Comparison of ENCODE assay signal across 8 cellular contexts in the genomic region with DNA sequence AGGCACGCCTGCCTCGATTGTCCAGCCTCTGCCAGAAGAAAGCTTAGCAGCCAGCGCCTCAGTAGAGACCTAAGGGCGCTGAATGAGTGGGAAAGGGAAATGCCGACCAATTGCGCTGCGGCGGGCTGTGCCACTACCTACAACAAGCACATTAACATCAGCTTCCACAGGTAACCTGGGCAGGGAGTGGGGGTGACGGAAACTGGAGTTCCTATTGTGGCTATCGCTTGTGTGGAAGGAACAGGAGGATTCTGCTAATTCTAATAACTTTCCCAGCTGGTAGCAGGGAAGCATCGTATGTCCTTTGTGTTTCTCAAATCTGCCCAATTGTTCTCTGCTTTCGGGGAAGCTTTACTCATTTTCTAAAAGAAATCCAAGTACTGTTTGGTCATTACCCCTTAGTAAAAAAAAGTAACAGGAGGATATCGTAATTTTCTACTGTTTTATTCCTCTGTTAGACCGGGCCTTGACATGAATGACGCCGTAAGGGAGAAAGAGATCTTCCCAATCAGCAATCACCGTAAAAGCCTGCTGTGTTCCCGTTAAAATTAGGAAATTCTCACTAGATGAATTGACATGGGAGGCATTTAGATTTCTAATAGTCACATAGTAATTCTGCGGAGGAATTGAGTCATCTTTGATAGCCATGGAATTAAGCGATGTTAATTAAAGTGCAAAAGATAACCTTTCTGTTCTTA. TPM values are rescaled to one million over a fixed set of nuclear protein-coding genes. Genes with fewer than 3 reads are reported as not detected.
DNase-seq lines count a peak whose midpoint lies in the region; FAIRE-seq and TF ChIP-seq lines count a peak whose summit lies in the region.

No MANE protein-coding gene starts in this region.

- peak overlapping the region; percentile 100 for H3K4me3 Mint-ChIP-seq in nephron progenitor cell

- peaks cover 3% of the 10 kb centered on the region for H3K9me3 Mint-ChIP-seq in nephron progenitor cell

- no peaks in the 10 kb centered on the region for H3K27me3 Mint-ChIP-seq in nephron progenitor cell (ENCODE audit: low read depth, poor library complexity)

- dilution Hi-C loops in endothelial cell of umbilical vein (cut with MboI; ENCODE audit: extremely low pct_ligation_motif_present, low sequenced_read_pairs), result no loop called here

- H3K27ac ChIP-seq in endothelial cell of umbilical vein (ENCODE audit: insufficient read depth, low read depth, low read length), result peak overlapping the region; percentile 56

- H3K4me1 ChIP-seq in HAP-1, result peaks cover 8% of the 10 kb centered on the region
- peaks cover 17% of the 10 kb centered on the region for H3K4me1 ChIP-seq in endothelial cell of umbilical vein (ENCODE audit: control insufficient read depth, extremely low read depth, insufficient read depth, low read length)

- peak; percentile 50 for FAIRE-seq in endothelial cell of umbilical vein (lab: Jason Lieb, UNC)

- H3K27me3 ChIP-seq in HAP-1 (ENCODE audit: low read depth) (no peaks in the 10 kb centered on the region), endothelial cell of umbilical vein (ENCODE audit: control insufficient read depth in 2 of 2, insufficient read depth in 2 of 2, low read length in 2 of 2) (no peaks in the 10 kb centered on the region)

- in situ Hi-C loops in HAP-1 (cut with MboI; ENCODE audit: low sequenced_read_pairs), result no loop called here

- peak overlapping the region; percentile 74 for H3K4me2 ChIP-seq in endothelial cell of umbilical vein (ENCODE audit: insufficient read depth, low read length)

- H3K9ac ChIP-seq in endothelial cell of umbilical vein (replicated peaks; ENCODE audit: extremely low read depth, insufficient read depth, low read length), result peak overlapping the region; percentile 75

- TF ChIP-seq CTCF in endothelial cell of umbilical vein (IDR thresholded peaks at IDR 0.05; ENCODE audit: extremely low read depth in 1 of 2, insufficient read depth in 1 of 2, low read depth in 1 of 2, low read length in 2 of 2), result no peak
- no peak for TF ChIP-seq CTCF in nephron progenitor cell (IDR thresholded peaks at IDR 0.05)

- H3K4me3 ChIP-seq in HAP-1 (peak overlapping the region; percentile 79), endothelial cell of umbilical vein (replicated peaks in 1 of 3; ENCODE audit: insufficient read depth in 1 of 3, low read depth in 1 of 3, low read length in 3 of 3) (peak overlapping the region; percentile 81 to 98 (median 92))

- H4K20me1 ChIP-seq in endothelial cell of umbilical vein (replicated peaks; ENCODE audit: control insufficient read depth, extremely low read depth, insufficient read depth, low read length), result no peaks in the 10 kb centered on the region

- peak overlapping the region; percentile 100 for H3K27ac Mint-ChIP-seq in nephron progenitor cell

- peaks cover 47% of the 10 kb centered on the region for H3K79me2 ChIP-seq in endothelial cell of umbilical vein (ENCODE audit: control insufficient read depth, insufficient read depth, low read length)

- no peak for TF ChIP-seq POLR2A in endothelial cell of umbilical vein (IDR thresholded peaks at IDR 0.05; ENCODE audit: low read depth, low read length)

- H3K36me3 Mint-ChIP-seq in nephron progenitor cell (ENCODE audit: low read depth), result peaks cover 27% of the 10 kb centered on the region

- CTCF ChIA-PET in endothelial cell of umbilical vein (lab: Charles Lee), result interaction anchor here (0.9 to 4.3 kb wide), 6 partner anchors 13 to 83 kb away, joined by 3 to 36 read pairs (median 12); partner anchors contain the start of gene TMEM19

- peaks cover 29% of the 10 kb centered on the region for H3K4me1 Mint-ChIP-seq in nephron progenitor cell

- POLR2A ChIA-PET in endothelial cell of umbilical vein (lab: Charles Lee), result interaction anchor here (0.8 to 2.4 kb wide), 4 partner anchors 9 to 90 kb away, joined by 3 to 18 read pairs (median 4); partner anchors contain the start of genes RAB21 and TMEM19

- H3K9me3 ChIP-seq in HAP-1 (no peaks in the 10 kb centered on the region), endothelial cell of umbilical vein (replicated peaks; ENCODE audit: control insufficient read depth, insufficient read depth, low read length) (no peaks in the 10 kb centered on the region)

- peak overlapping the region; percentile 7 for H2AFZ ChIP-seq in endothelial cell of umbilical vein (ENCODE audit: low read depth, low read length)

- DNase-seq in NCI-H146 (lab: John Stamatoyannopoulos, UW) (peak; percentile 86), NCI-H146 treated with DMSO at 0.1 percent for 48 hours (lab: John Stamatoyannopoulos, UW; ENCODE audit: unreplicated experiment) (no peak), HAP-1 (ENCODE audit: low spot score in 2 of 2) (no peak), endothelial cell of umbilical vein (ENCODE audit: low read depth, low spot score) (no peak), nephron progenitor cell (no peak), NOMO-1 (lab: John Stamatoyannopoulos, UW; ENCODE audit: unreplicated experiment in 2 of 2) (no peak), iPS-NIHi11 (ENCODE audit: low spot score) (no peak)

- TSS peak; percentile 62 for BruUV-seq in endothelial cell of umbilical vein (replicated peaks; lab: Mats Ljungman, UMichigan)

- H3K9me1 ChIP-seq in endothelial cell of umbilical vein (replicated peaks; ENCODE audit: control insufficient read depth, extremely low read depth, insufficient read depth, low read length), result no peaks in the 10 kb centered on the region

- H3K36me3 ChIP-seq in HAP-1 (replicated peaks), result peaks cover 7% of the 10 kb centered on the region
- peaks cover 0 to 2% of the 10 kb centered on the region in 2 experiments for H3K36me3 ChIP-seq in endothelial cell of umbilical vein (ENCODE audit: control insufficient read depth in 2 of 2, extremely low read depth in 1 of 2, insufficient read depth in 2 of 2, low read length in 2 of 2)

- intact Hi-C loops in endothelial cell of umbilical vein (cut with micrococcal nuclease), result loop anchor here (1.0 kb wide), 1 partner anchor 175 kb away; the partner anchor contains the start of gene TBC1D15

TF ChIP-seq in PFSK-1, 5 proteins besides CTCF, POLR2A, EP300 and RAD21 (continues in another document):
- peak; percentile 11; the same call in 1 of the 2 replicates for TF ChIP-seq TAF1 (IDR thresholded peaks at IDR 0.05; ENCODE audit: borderline replicate concordance, insufficient read depth, low read length)

TF ChIP-seq in endothelial cell of umbilical vein, 7 proteins besides CTCF, POLR2A, EP300 and RAD21:
- TF ChIP-seq JUN (IDR thresholded peaks at IDR 0.05; ENCODE audit: borderline replicate concordance, insufficient read depth, insufficient read length, low read depth) (no peak), FOS (IDR thresholded peaks at IDR 0.05; ENCODE audit: borderline replicate concordance, insufficient read depth, low read length) (no peak)
- TF ChIP-seq, protein P1, sequence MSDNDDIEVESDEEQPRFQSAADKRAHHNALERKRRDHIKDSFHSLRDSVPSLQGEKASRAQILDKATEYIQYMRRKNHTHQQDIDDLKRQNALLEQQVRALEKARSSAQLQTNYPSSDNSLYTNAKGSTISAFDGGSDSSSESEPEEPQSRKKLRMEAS (IDR thresholded peaks at IDR 0.05; ENCODE audit: insufficient read depth, insufficient read length), result no peak
TF ChIP-seq in endothelial cell of umbilical vein: peak in this region for 0.

RNA-seq across cellular contexts. Expression of gene THAP2, which starts 0.5 kb away (rescaled TPM):
- 1.7 TPM for polyA plus RNA-seq in PFSK-1 (2012; ENCODE audit: insufficient read length, low read depth)
- 4.1 and 4.4 TPM in 2 replicates for total RNA-seq in endothelial cell of umbilical vein
- 1.0 and 1.4 TPM in 2 replicates for polyA plus RNA-seq in endothelial cell of umbilical vein
- 1.8 and 2.1 TPM in 2 replicates for polyA plus RNA-seq in endothelial cell of umbilical vein (2011; cell fraction: cytosol; rRNA removed)
- 2.0 and 3.2 TPM in 2 replicates for polyA plus RNA-seq in endothelial cell of umbilical vein (2011; cell fraction: nucleus; rRNA removed)
- polyA plus RNA-seq in endothelial cell of umbilical vein (2012), result 3.9 and 4.7 TPM in 2 replicates
- 0.57 and 1.3 TPM in 2 replicates for polyA minus RNA-seq in endothelial cell of umbilical vein
- 1.5 TPM for polyA minus RNA-seq in endothelial cell of umbilical vein (2011; cell fraction: cytosol; rRNA and poly(A)+ RNA removed)
- polyA minus RNA-seq in endothelial cell of umbilical vein (2011; cell fraction: nucleus; rRNA and poly(A)+ RNA removed), result 2.0 and 2.8 TPM in 2 replicates

RNA-seq across cellular contexts. Expression of gene ZFC3H1, which starts 0.9 kb away (rescaled TPM):
- 4.3 TPM for polyA plus RNA-seq in PFSK-1 (2012; ENCODE audit: insufficient read length, low read depth)
- total RNA-seq in endothelial cell of umbilical vein, result 47.6 and 60.4 TPM in 2 replicates
- polyA plus RNA-seq in endothelial cell of umbilical vein, result 17.5 and 23.6 TPM in 2 replicates
- 9.8 and 11.0 TPM in 2 replicates for polyA plus RNA-seq in endothelial cell of umbilical vein (2011; cell fraction: cytosol; rRNA removed)
- polyA plus RNA-seq in endothelial cell of umbilical vein (2011; cell fraction: nucleus; rRNA removed), result 185 and 225 TPM in 2 replicates
- 21.5 and 27.2 TPM in 2 replicates for polyA plus RNA-seq in endothelial cell of umbilical vein (2012)
- polyA minus RNA-seq in endothelial cell of umbilical vein, result 24.8 and 28.8 TPM in 2 replicates
- 15.1 TPM for polyA minus RNA-seq in endothelial cell of umbilical vein (2011; cell fraction: cytosol; rRNA and poly(A)+ RNA removed)
- polyA minus RNA-seq in endothelial cell of umbilical vein (2011; cell fraction: nucleus; rRNA and poly(A)+ RNA removed), result 114 and 160 TPM in 2 replicates

RNA-seq across cellular contexts. Expression of gene TMEM19, which starts 21.3 kb away (rescaled TPM):
- 6.3 TPM for polyA plus RNA-seq in PFSK-1 (2012; ENCODE audit: insufficient read length, low read depth)
- total RNA-seq in endothelial cell of umbilical vein, result 23.8 and 24.4 TPM in 2 replicates
- polyA plus RNA-seq in endothelial cell of umbilical vein, result 16.7 and 20.4 TPM in 2 replicates
- 14.2 and 15.6 TPM in 2 replicates for polyA plus RNA-seq in endothelial cell of umbilical vein (2011; cell fraction: cytosol; rRNA removed)
- polyA plus RNA-seq in endothelial cell of umbilical vein (2011; cell fraction: nucleus; rRNA removed), result 6.5 and 13.4 TPM in 2 replicates
- 16.8 and 20.7 TPM in 2 replicates for polyA plus RNA-seq in endothelial cell of umbilical vein (2012)
- polyA minus RNA-seq in endothelial cell of umbilical vein, result 40.6 and 46.6 TPM in 2 replicates
- 15.3 TPM for polyA minus RNA-seq in endothelial cell of umbilical vein (2011; cell fraction: cytosol; rRNA and poly(A)+ RNA removed)
- 4.5 and 8.4 TPM in 2 replicates for polyA minus RNA-seq in endothelial cell of umbilical vein (2011; cell fraction: nucleus; rRNA and poly(A)+ RNA removed)
